Comparison of ENCODE assay signal across 28 cellular contexts in genomic region chr18:69435000-69435399, GRCh38. TPM values are rescaled to one million over a fixed set of nuclear protein-coding genes. Genes with fewer than 3 reads are reported as not detected.
DNase-seq lines count a peak whose midpoint lies in the region; ATAC-seq, FAIRE-seq and TF ChIP-seq lines count a peak whose summit lies in the region.
"Had no signal": no experiment of that assay in that cellular context is flagged by ENCODE, and none has a peak within 500 bp of the region (broad histone marks: within the 10 kb centered on the region; RNA-seq: fewer than 3 reads in every experiment).

No MANE protein-coding gene starts in this region.

- H3K9ac ChIP-seq in HepG2 (ENCODE audit: insufficient read depth, low read depth, low read length) (no peak overlapping the region), Karpas-422 (ENCODE audit: low read length) (no peak overlapping the region)
- H3K9ac ChIP-seq: BLaER1 had no signal

- H3K27ac ChIP-seq in HepG2 (ENCODE audit: extremely low read length, insufficient read depth, low read length) (no peak overlapping the region), right lobe of liver (no peak overlapping the region), Karpas-422 (ENCODE audit: low read length) (no peak overlapping the region)
- H3K27ac ChIP-seq: 22Rv1, A549, BLaER1 had no signal

- H3K4me2 ChIP-seq in HepG2 (ENCODE audit: low read depth, low read length) = no peak overlapping the region
- no peak overlapping the region for H3K4me2 ChIP-seq in Karpas-422 (ENCODE audit: low read depth, low read length, poor library complexity, severe bottlenecking)
- H3K4me2 ChIP-seq: A549, BLaER1 had no signal

- no peaks in the 10 kb centered on the region for H4K20me1 ChIP-seq in HepG2 (ENCODE audit: insufficient read depth, low read length)
- no peaks in the 10 kb centered on the region for H4K20me1 ChIP-seq in Karpas-422 (ENCODE audit: insufficient read depth, low read depth, low read length)
- H4K20me1 ChIP-seq: BLaER1 had no signal

- TF ChIP-seq EP300 in HepG2 (IDR thresholded peaks at IDR 0.05; ENCODE audit: low read depth in 2 of 2, low read length in 2 of 2) = no peak
- TF ChIP-seq EP300 in HepG2 (CRISPR knock-in tag; IDR thresholded peaks at IDR 0.05; ENCODE audit: borderline replicate concordance) = no peak

- H3K4me3 ChIP-seq in HepG2 (replicated peaks in 1 of 3; ENCODE audit: insufficient read depth in 1 of 3, low read depth in 2 of 3, low read length in 3 of 3) (no peak overlapping the region), right lobe of liver (no peak overlapping the region), Karpas-422 (ENCODE audit: low read length) (no peak overlapping the region)
- H3K4me3 ChIP-seq: A549, BLaER1, GM12878 had no signal

- in situ Hi-C loops in HepG2 (cut with HindIII; ENCODE audit: extremely low pct_ligation_motif_present, low pct_unique_long_range_greater_than_20kb) = no loop called here

- H3K36me3 ChIP-seq in HepG2 (replicated peaks in 1 of 2; ENCODE audit: control insufficient read depth in 1 of 2, insufficient read depth in 2 of 2, low read length in 2 of 2) (no peaks in the 10 kb centered on the region), right lobe of liver (no peaks in the 10 kb centered on the region), Karpas-422 (ENCODE audit: insufficient read depth, low read length) (no peaks in the 10 kb centered on the region)
- H3K36me3 ChIP-seq: BE2C, BLaER1 had no signal

- FAIRE-seq in HepG2 (lab: Jason Lieb, UNC) = no peak
- FAIRE-seq: A549, GM12878, GM12892, GM18507 had no signal

- no peaks in the 10 kb centered on the region for H3K9me2 ChIP-seq in Karpas-422 (replicated peaks; ENCODE audit: insufficient read depth, low read length)

- TF ChIP-seq RAD21 in HepG2 (CRISPR knock-in tag; IDR thresholded peaks at IDR 0.05) = no peak

- DNase-seq in HepG2 (ENCODE audit: low spot score) (no peak), right lobe of liver (no peak), DMS53 treated with DMSO at 0.1 percent for 48 hours (lab: John Stamatoyannopoulos, UW; ENCODE audit: unreplicated experiment) (peak; percentile 39), Karpas-422 (peak; percentile 12), SIG-M5 (lab: John Stamatoyannopoulos, UW) (no peak), T-helper 1 cell (no peak)
- DNase-seq: ACHN; BE2C; C1 segment of cervical spinal cord; CD4-positive, alpha-beta memory T cell; CD4-positive, CD25-positive, alpha-beta regulatory T cell; CD8-positive, alpha-beta memory T cell; COR-L47; DMS 273 treated with DMSO at 0.1 percent for 48 hours; DMS153; DMS79; DND-41; EL; GDM1 had no signal

- no peaks in the 10 kb centered on the region for H3K79me2 ChIP-seq in HepG2 (ENCODE audit: insufficient read depth, low read length)
- no peaks in the 10 kb centered on the region for H3K79me2 ChIP-seq in Karpas-422 (ENCODE audit: low read length)

- 57% methylated on average over 2 of the region's 2 CpGs for WGBS in HepG2 (ENCODE audit: low lambda C conversion rate)
- 70% methylated on average over 2 of the region's 2 CpGs for WGBS in right lobe of liver (ENCODE audit: insufficient coverage, low coverage, low lambda C conversion rate, missing lambda C conversion rate)

- TF ChIP-seq CTCF in HepG2 (CRISPR knock-in tag; IDR thresholded peaks at IDR 0.05) (no peak), right lobe of liver (IDR thresholded peaks at IDR 0.05) (no peak)

- POLR2A ChIA-PET in HepG2 (lab: Yijun Ruan, JAX) = no interaction called here

- TF ChIP-seq POLR2A in HepG2 (IDR thresholded peaks at IDR 0.05; ENCODE audit: insufficient read depth in 1 of 2, low read depth in 2 of 2, low read length in 2 of 2) (no peak), right lobe of liver (IDR thresholded peaks at IDR 0.05) (no peak)

- no peak overlapping the region for H2AFZ ChIP-seq in HepG2 (ENCODE audit: low read length)
- no peak overlapping the region for H2AFZ ChIP-seq in Karpas-422 (ENCODE audit: low read length)

- H3K4me1 ChIP-seq in HepG2 (ENCODE audit: insufficient read depth, low read length) (peaks cover 12% of the 10 kb centered on the region), right lobe of liver (no peaks in the 10 kb centered on the region), Karpas-422 (ENCODE audit: low read length) (no peaks in the 10 kb centered on the region)
- H3K4me1 ChIP-seq: A549, BE2C, BLaER1 had no signal

- H3K27me3 ChIP-seq in HepG2 (ENCODE audit: control insufficient read depth in 1 of 2, insufficient read depth in 2 of 2, low read length in 2 of 2) = no peaks in the 10 kb centered on the region
- no peaks in the 10 kb centered on the region for H3K27me3 ChIP-seq in right lobe of liver
- 0 out of 2 replicates have a peak, but pooled peaks cover 2% of the 10 kb centered on the region for H3K27me3 ChIP-seq in Karpas-422 (ENCODE audit: low read length)
- H3K27me3 ChIP-seq: BE2C, BLaER1 had no signal

- CTCF ChIA-PET in HepG2 (lab: Yijun Ruan, JAX; ENCODE audit: low intra/inter-chr PET ratio, low total read pairs) = no interaction called here

- H3K9me3 ChIP-seq in HepG2 (ENCODE audit: low read length) = peaks cover 14% of the 10 kb centered on the region; the same call in 1 of the 2 replicates
- H3K9me3 ChIP-seq in right lobe of liver = no peaks in the 10 kb centered on the region
- peaks cover 13% of the 10 kb centered on the region for H3K9me3 ChIP-seq in Karpas-422 (ENCODE audit: low read length)
- H3K9me3 ChIP-seq: A549, BE2C had no signal

- intact Hi-C loops in HepG2 (cut with micrococcal nuclease; ENCODE audit: unreplicated experiment) = no loop called here
- intact Hi-C loops in right lobe of liver (cut with DNase I) = no loop called here

- no peak for ATAC-seq in HepG2
- ATAC-seq in right lobe of liver = no peak
- no peak for ATAC-seq in GM19463 (IDR thresholded peaks at IDR 0.05; ENCODE audit: unreplicated experiment)
- ATAC-seq: A549, GM12878 had no signal

- no TSS peak for BruUV-seq in HepG2 (replicated peaks; lab: Mats Ljungman, UMichigan)

TF ChIP-seq in HepG2, 621 proteins besides CTCF, POLR2A, EP300 and RAD21:
- no peak for TF ChIP-seq ZNF577 (CRISPR knock-in tag; IDR thresholded peaks at IDR 0.05; ENCODE audit: borderline replicate concordance, low read depth)
- peak; percentile 21 for TF ChIP-seq HNRNPK (IDR thresholded peaks at IDR 0.05; ENCODE audit: low read depth, low read length, poor library complexity, severe bottlenecking)
- TF ChIP-seq DNMT3B (CRISPR knock-in tag; conservative IDR thresholded peaks at IDR 0.05) = no peak
- no peak for TF ChIP-seq ZNF274 (CRISPR knock-in tag; IDR thresholded peaks at IDR 0.05)

RNA-seq across cellular contexts. Expression of gene DOK6, which starts 34.3 kb away (rescaled TPM):
- total RNA-seq in HepG2 (2016; rRNA removed; fragmentation: Illumina TruSeq; extraction: Trizol) (14.7 and 17.2 TPM in 2 replicates), right lobe of liver (1 to 10 TPM in 4 of 6 experiments, under 1 TPM in 1, not detected in 1; 0.37 to 2.9 (median 2.1) TPM)
- 23.3 and 23.4 TPM in 2 replicates for total RNA-seq in HepG2 (2016; cell fraction: cytosol; rRNA removed; fragmentation: Illumina TruSeq; extraction: Trizol; ENCODE audit: low read depth)
- 13.1 and 15.5 TPM in 2 replicates for total RNA-seq in HepG2 (2016; cell fraction: insoluble cytoplasmic fraction; rRNA removed; fragmentation: Illumina TruSeq; extraction: Trizol)
- total RNA-seq in HepG2 (2016; cell fraction: membrane; rRNA removed; fragmentation: Illumina TruSeq; extraction: Trizol) = 32.3 and 34.9 TPM in 2 replicates
- total RNA-seq in HepG2 (2016; cell fraction: nucleus; rRNA removed; fragmentation: Illumina TruSeq; extraction: Trizol) = 20.4 and 24.7 TPM in 2 replicates
- polyA plus RNA-seq in HepG2 (2011; rRNA removed) = 12.3 and 17.0 TPM in 2 replicates
- polyA plus RNA-seq in HepG2 (2011; cell fraction: cytosol; rRNA removed) = 10.4 and 14.9 TPM in 2 replicates
- polyA plus RNA-seq in HepG2 (2011; cell fraction: nucleus; rRNA removed) = 11.6 and 12.1 TPM in 2 replicates
- 8.1 and 12.9 TPM in 2 replicates for polyA plus RNA-seq in HepG2 (2012)
- 32.4 and 36.9 TPM in 2 replicates for polyA plus RNA-seq in HepG2 (2016; cell fraction: cytosol; fragmentation: Illumina TruSeq; extraction: Trizol; ENCODE audit: low read depth)
- 17.8 and 17.9 TPM in 2 replicates for polyA plus RNA-seq in HepG2 (2016; cell fraction: insoluble cytoplasmic fraction; fragmentation: Illumina TruSeq; extraction: Trizol; ENCODE audit: low read depth)
- polyA plus RNA-seq in HepG2 (2016; cell fraction: membrane; fragmentation: Illumina TruSeq; extraction: Trizol; ENCODE audit: low read depth) = 35.2 and 37.0 TPM in 2 replicates
- polyA plus RNA-seq in HepG2 (2016; cell fraction: nucleus; fragmentation: Illumina TruSeq; extraction: Trizol; ENCODE audit: insufficient read depth, low read depth) = 9.6 and 11.3 TPM in 2 replicates
- 23.6 TPM in 1 of 2 replicates, not detected in the other for polyA minus RNA-seq in HepG2 (2011; rRNA and poly(A)+ RNA removed; ENCODE audit: low replicate concordance)
- polyA minus RNA-seq in HepG2 (2011; cell fraction: cytosol; rRNA and poly(A)+ RNA removed) = 17.3 and 19.5 TPM in 2 replicates
- 28.7 and 45.6 TPM in 2 replicates for polyA minus RNA-seq in HepG2 (2011; cell fraction: nucleus; rRNA and poly(A)+ RNA removed)
- total RNA-seq in Karpas-422 (2014; rRNA removed; shearing (Covaris generic); ENCODE audit: low replicate concordance) = not detected in 2 replicates
- total RNA-seq: A172; CD4-positive, alpha-beta memory T cell; CD4-positive, CD25-positive, alpha-beta regulatory T cell; CD8-positive, alpha-beta memory T cell; GM12878 had no signal
- polyA plus RNA-seq: A549, CD14-positive monocyte had no signal

Comparison
In these comparisons a context has a peak if more than half of its experiments do, and no peak if none do; other contexts are left out.
1. DNase-seq: peak in DMS53 treated with DMSO at 0.1 percent for 48 hours (single experiment) and Karpas-422 (single experiment); none in HepG2 (single experiment), right lobe of liver (0 of 3), SIG-M5 (single experiment) and T-helper 1 cell (0 of 5).